In genomic region chr14:75063491-75064204, GRCh38 we compare ENCODE assay signal across 8 cellular contexts. TPM values are rescaled to one million over a fixed set of nuclear protein-coding genes. Genes with fewer than 3 reads are reported as not detected.
A peak's percentile ranks its signal among the peaks of the same experiment; 100 is the strongest.
DNase-seq lines count a peak whose midpoint lies in the region; ATAC-seq, FAIRE-seq and TF ChIP-seq lines count a peak whose summit lies in the region.

TSS of gene ACYP1 (minus strand) at chr14:75064024. CDS start at chr14:75063553, 471 bp downstream.

- FAIRE-seq in keratinocyte (lab: Jason Lieb, UNC) = peak; percentile 51

- H3K4me2 ChIP-seq in keratinocyte (ENCODE audit: control insufficient read depth, extremely low read depth, insufficient read depth, low read depth, low read length) = peak within 1 kb of the TSS; percentile 96

- peak; percentile 96 for ATAC-seq in HG03432 (IDR thresholded peaks at IDR 0.05; ENCODE audit: unreplicated experiment)

- peak within 1 kb of the TSS; percentile 96 for H2AFZ ChIP-seq in keratinocyte (ENCODE audit: control insufficient read depth, low read length)

- peak within 1 kb of the TSS; percentile 86 for H3K27ac ChIP-seq in keratinocyte (ENCODE audit: control insufficient read depth, insufficient read depth, low read length)

- H3K4me3 ChIP-seq in keratinocyte (ENCODE audit: control insufficient read depth in 2 of 3, extremely low read depth in 1 of 3, insufficient read depth in 2 of 3, low read depth in 1 of 3, low read length in 3 of 3) = peak within 1 kb of the TSS; percentile 84 to 92 (median 86)

- H3K9ac ChIP-seq in keratinocyte (ENCODE audit: control insufficient read depth, extremely low read depth, insufficient read depth, low read length) = peak within 1 kb of the TSS; percentile 84

- peaks cover 0 to 4% of the 10 kb centered on the region in 2 experiments for H3K36me3 ChIP-seq in keratinocyte (ENCODE audit: control insufficient read depth in 2 of 2, extremely low read depth in 1 of 2, insufficient read depth in 2 of 2, low read length in 2 of 2)

- peaks cover 24% of the 10 kb centered on the region for H3K4me1 ChIP-seq in keratinocyte (ENCODE audit: control insufficient read depth, extremely low read depth, insufficient read depth, low read length)

- no peaks in the 10 kb centered on the region for H3K9me3 ChIP-seq in keratinocyte (ENCODE audit: control insufficient read depth, low read depth, low read length)

- H4K20me1 ChIP-seq in keratinocyte (ENCODE audit: control insufficient read depth, extremely low read depth, insufficient read depth, low read length) = no peaks in the 10 kb centered on the region

- no peaks in the 10 kb centered on the region for H3K9me1 ChIP-seq in keratinocyte (ENCODE audit: control insufficient read depth, extremely low read depth, insufficient read depth, low read length)

- H3K27me3 ChIP-seq in keratinocyte (ENCODE audit: control insufficient read depth, extremely low read depth, insufficient read depth, low read length) = no peaks in the 10 kb centered on the region

- peak; percentile 81 for TF ChIP-seq POLR2A in GM19193 (IDR thresholded peaks at IDR 0.05; ENCODE audit: extremely low read depth, insufficient read depth, insufficient read length)

- H3K79me2 ChIP-seq in keratinocyte (ENCODE audit: control insufficient read depth, insufficient read depth, low read length) = peaks cover 4% of the 10 kb centered on the region

- dilution Hi-C loops in keratinocyte (cut with MboI; ENCODE audit: extremely low pct_ligation_motif_present, low sequenced_read_pairs) = no loop called here

- TF ChIP-seq CTCF in keratinocyte (optimal IDR thresholded peaks at IDR 0.05 in 1 of 3, IDR thresholded peaks at IDR 0.05 in 1 of 3, conservative IDR thresholded peaks at IDR 0.05 in 1 of 3; ENCODE audit: extremely low read depth in 1 of 3, insufficient read depth in 2 of 3, low read length in 3 of 3) = peak in 1 of 3 experiments; percentile 5

- DNase-seq in AML-193 (lab: John Stamatoyannopoulos, UW) (peak; percentile 79 to 86), NCI-H460 (ENCODE audit: extremely low read depth, low read depth) (peak; percentile 86), cerebellar nuclear complex (lab: John Stamatoyannopoulos, UW) (peak; percentile 66 to 82), keratinocyte (ENCODE audit: low read depth, low spot score) (no peak)
- DNase-seq in activated CD4-positive, CD25-positive, alpha-beta regulatory T cell treated with anti-CD3 and anti-CD28 coated beads, Interleukin-2, amount 50 U/mL, for 72 hours = peak; percentile 94
- peak; percentile 83 to 90 for DNase-seq in stimulated activated CD4-positive, alpha-beta T cell treated with anti-CD3 and anti-CD28 coated beads, Interleukin-15, amount 100 ng/mL, for 48 hours (ENCODE audit: low read depth in 2 of 2)

RNA-seq across cellular contexts. Expression of gene ACYP1, which starts in this region (rescaled TPM):
- total RNA-seq in NCI-H460 (2014; rRNA removed; shearing (Covaris generic)) = 36.1 and 39.9 TPM in 2 replicates
- polyA plus RNA-seq in NCI-H460 (2014; cell fraction: nucleus; rRNA removed) = 72.4 and 123 TPM in 2 replicates
- 16.7 to 32.9 TPM (median 19.8 TPM) in 3 replicates for polyA plus RNA-seq in keratinocyte
- polyA plus RNA-seq in keratinocyte (2011; ENCODE audit: low read depth) = 7.5 TPM
- 20.2 and 21.7 TPM in 2 replicates for polyA plus RNA-seq in keratinocyte (2011; cell fraction: cytosol; rRNA removed)
- 21.1 and 32.7 TPM in 2 replicates for polyA plus RNA-seq in keratinocyte (2011; cell fraction: nucleus; rRNA removed)
- polyA plus RNA-seq in keratinocyte (2012; ENCODE audit: low replicate concordance) = 16.4 and 18.7 TPM in 2 replicates
- 1.2 to 7.2 TPM in 2 of 3 replicates, not detected in the other for polyA minus RNA-seq in keratinocyte
- polyA minus RNA-seq in keratinocyte (2011; cell fraction: cytosol; rRNA and poly(A)+ RNA removed) = not detected
- polyA minus RNA-seq in keratinocyte (2011; cell fraction: nucleus; rRNA and poly(A)+ RNA removed) = 2.3 and 6.7 TPM in 2 replicates
